11 cellular contexts compared by ENCODE assay signal in genomic region chr3:57956119-57956832, GRCh38. TPM values are rescaled to one million over a fixed set of nuclear protein-coding genes. Genes with fewer than 3 reads are reported as not detected.
DNase-seq lines count a peak whose midpoint lies in the region; ATAC-seq and TF ChIP-seq lines count a peak whose summit lies in the region.
"Had no signal": no experiment of that assay in that cellular context is flagged by ENCODE, and none has a peak within 500 bp of the region (broad histone marks: within the 10 kb centered on the region; RNA-seq: fewer than 3 reads in every experiment).

No MANE protein-coding gene starts in this region.

- no peaks in the 10 kb centered on the region for H3K36me3 ChIP-seq in heart right ventricle
- no peaks in the 10 kb centered on the region for H3K36me3 ChIP-seq in right atrium auricular region
- H3K36me3 ChIP-seq in RWPE2 (ENCODE audit: low read depth), result no peaks in the 10 kb centered on the region
- H3K36me3 ChIP-seq in esophagus squamous epithelium, result no peaks in the 10 kb centered on the region
- H3K36me3 ChIP-seq in left lung, result no peaks in the 10 kb centered on the region
- H3K36me3 ChIP-seq: lower lobe of right lung had no signal

- TF ChIP-seq CTCF in heart right ventricle (IDR thresholded peaks at IDR 0.05), result no peak
- no peak for TF ChIP-seq CTCF in right atrium auricular region (IDR thresholded peaks at IDR 0.05)
- no peak for TF ChIP-seq CTCF in RWPE2 (IDR thresholded peaks at IDR 0.05; ENCODE audit: poor library complexity, severe bottlenecking)
- no peak for TF ChIP-seq CTCF in esophagus squamous epithelium (IDR thresholded peaks at IDR 0.05)
- TF ChIP-seq CTCF in left lung (IDR thresholded peaks at IDR 0.05), result no peak

- peak overlapping the region in 8 of 10 donors; percentile 1 to 63 (median 36) for H3K27ac ChIP-seq in heart right ventricle
- peak overlapping the region in 1 of 2 donors; percentile 26 for H3K27ac ChIP-seq in right atrium auricular region
- H3K27ac ChIP-seq in RWPE2 (ENCODE audit: poor library complexity, severe bottlenecking), result peak overlapping the region; percentile 89
- H3K27ac ChIP-seq in esophagus squamous epithelium, result peak overlapping the region in 3 of 4 donors; percentile 9 to 88 (median 50)
- no peak overlapping the region for H3K27ac ChIP-seq in left lung
- H3K27ac ChIP-seq: lower lobe of right lung had no signal

- no peak overlapping the region for H3K4me3 ChIP-seq in heart right ventricle
- H3K4me3 ChIP-seq in right atrium auricular region, result no peak overlapping the region
- H3K4me3 ChIP-seq in RWPE2 (ENCODE audit: severe bottlenecking), result no peak overlapping the region
- H3K4me3 ChIP-seq in esophagus squamous epithelium, result no peak overlapping the region
- no peak overlapping the region for H3K4me3 ChIP-seq in left lung
- H3K4me3 ChIP-seq: lower lobe of right lung had no signal

- no peaks in the 10 kb centered on the region for H3K9me3 ChIP-seq in heart right ventricle
- H3K9me3 ChIP-seq in right atrium auricular region, result no peaks in the 10 kb centered on the region
- H3K9me3 ChIP-seq in RWPE2 (ENCODE audit: severe bottlenecking), result no peaks in the 10 kb centered on the region
- H3K9me3 ChIP-seq in esophagus squamous epithelium, result no peaks in the 10 kb centered on the region
- H3K9me3 ChIP-seq in left lung, result no peaks in the 10 kb centered on the region
- H3K9me3 ChIP-seq: lower lobe of right lung had no signal

- WGBS in heart right ventricle, 2 donors, result 62 to 73% methylated on average over 3 of the region's 3 CpGs
- WGBS in esophagus squamous epithelium, 2 donors, result 63 to 70% methylated on average over 2 to 3 of the region's 3 CpGs

- no peak for TF ChIP-seq POLR2A in esophagus squamous epithelium (IDR thresholded peaks at IDR 0.05)

- H3K27me3 ChIP-seq in heart right ventricle (no peaks in the 10 kb centered on the region), right atrium auricular region (no peaks in the 10 kb centered on the region), RWPE2 (ENCODE audit: insufficient read depth, poor library complexity, severe bottlenecking) (no peaks in the 10 kb centered on the region), esophagus squamous epithelium (no peaks in the 10 kb centered on the region), left lung (no peaks in the 10 kb centered on the region)

- H3K4me1 ChIP-seq in heart right ventricle (peaks cover 11 to 72% (median 50%) of the 10 kb centered on the region in 9 donors), right atrium auricular region (peaks cover 0 to 40% of the 10 kb centered on the region in 2 donors), RWPE2 (ENCODE audit: insufficient read depth, poor library complexity, severe bottlenecking) (peaks cover 36% of the 10 kb centered on the region), esophagus squamous epithelium (peaks cover 24 to 68% (median 49%) of the 10 kb centered on the region in 3 donors), left lung (peaks cover 27 to 67% of the 10 kb centered on the region in 2 donors)

- DNase-seq in heart right ventricle (no peak), right atrium auricular region (ENCODE audit: low spot score) (no peak), RWPE2 (ENCODE audit: low spot score) (no peak), esophagus squamous epithelium (lab: John Stamatoyannopoulos, UW) (no peak), stromal cell of bone marrow (ENCODE audit: low read depth) (peak; percentile 77), left lung (no peak)
- DNase-seq: activated effector memory CD4-positive, alpha-beta T cell treated with Interleukin-2 at 50 U/mL for 16 hours; CD8-positive, alpha-beta memory T cell; lower lobe of right lung had no signal

- intact Hi-C loops in heart right ventricle (cut with DNase I), result loop anchor here in 1 of 10 donors (10.0 kb wide), 1 partner anchor 49 kb away; the partner anchor contains the start of gene FLNB
- intact Hi-C loops in esophagus squamous epithelium (cut with DNase I), result no loop called here
- intact Hi-C loops in left lung (cut with DNase I), result no loop called here

- ATAC-seq in heart right ventricle (no peak), RWPE2 (ENCODE audit: low read depth) (peak; percentile 72), left lung (no peak), HG02840 (IDR thresholded peaks at IDR 0.05; ENCODE audit: low FRiP score, unreplicated experiment) (no peak), HG03025 (IDR thresholded peaks at IDR 0.05; ENCODE audit: low FRiP score, unreplicated experiment) (no peak)
- ATAC-seq: lower lobe of right lung had no signal

RNA-seq across cellular contexts. Expression of gene FLNB, which starts 51.9 kb away (rescaled TPM):
- total RNA-seq in heart right ventricle (10 to 100 TPM; 27.4 to 61.8 (median 38.6) TPM), right atrium auricular region (10 to 100 TPM; 37.6 to 59.6 TPM), esophagus squamous epithelium (10 to 100 TPM; 65.4 to 77.0 (median 71.5) TPM), left lung (100 to 1,000 TPM in 1 of 2 donors, 10 to 100 TPM in 1; 80.1 to 126 TPM)
- polyA plus RNA-seq in heart right ventricle, result 10 to 100 TPM; 35.0 to 65.3 TPM

Comparison
In these comparisons a context has a peak if more than half of its experiments do, and no peak if none do; other contexts are left out.
1. H3K27ac ChIP-seq: peak in heart right ventricle (8 of 10), RWPE2 (single experiment) and esophagus squamous epithelium (3 of 4); none in left lung (0 of 2).